In genomic region chr16:77434365-77435239, GRCh38 we compare ENCODE assay signal across 16 cellular contexts. TPM values are rescaled to one million over a fixed set of nuclear protein-coding genes. Genes with fewer than 3 reads are reported as not detected.
DNase-seq lines count a peak whose midpoint lies in the region; ATAC-seq and TF ChIP-seq lines count a peak whose summit lies in the region.
"Had no signal": no experiment of that assay in that cellular context is flagged by ENCODE, and none has a peak within 500 bp of the region (broad histone marks: within the 10 kb centered on the region; RNA-seq: fewer than 3 reads in every experiment).

Gene ADAMTS18 (minus strand): TSS chr16:77435034. CDS start chr16:77434695, 339 bp downstream.

- H3K4me1 ChIP-seq in HUES64 (ENCODE audit: insufficient read depth, low read length), result peaks cover 4% of the 10 kb centered on the region; the same call in 1 of the 2 replicates
- H3K4me1 ChIP-seq: gastroesophageal sphincter had no signal

- H3K27ac ChIP-seq in HUES64 (ENCODE audit: low read depth, low read length), result no peak within 1 kb of the TSS
- peak within 1 kb of the TSS in 12 of 59 donors; percentile 10 to 93 (median 40) for H3K27ac ChIP-seq in dorsolateral prefrontal cortex
- H3K27ac ChIP-seq: gastroesophageal sphincter, GM23248, HL-60, stomach had no signal

- no peak for TF ChIP-seq CTCF in dorsolateral prefrontal cortex (IDR thresholded peaks at IDR 0.05 in 54 of 56, conservative IDR thresholded peaks at IDR 0.05 in 2 of 56; ENCODE audit: low read depth in 1 of 56, partially characterized antibody in 56 of 56)
- no peak for TF ChIP-seq CTCF in nephron progenitor cell (IDR thresholded peaks at IDR 0.05)

- no peaks in the 10 kb centered on the region for H3K36me3 Mint-ChIP-seq in nephron progenitor cell (ENCODE audit: low read depth)

- peak within 1 kb of the TSS; percentile 27; the same call in 1 of the 2 replicates for H3K9ac ChIP-seq in HUES64 (ENCODE audit: low read depth, low read length)
- H3K9ac ChIP-seq: GM23248 had no signal

- no peaks in the 10 kb centered on the region for H3K36me3 ChIP-seq in HUES64 (ENCODE audit: insufficient read depth, low read length)
- H3K36me3 ChIP-seq: gastroesophageal sphincter, stomach had no signal

- H3K4me3 ChIP-seq in HUES64 (ENCODE audit: low read length) (peak within 1 kb of the TSS; percentile 62), dorsolateral prefrontal cortex (peak within 1 kb of the TSS in 53 of 59 donors; percentile 9 to 70 (median 45))
- H3K4me3 ChIP-seq: GM23248 had no signal

- DNase-seq in DMS79 (lab: John Stamatoyannopoulos, UW), result peak; percentile 24
- peak in 1 of 10 donors; percentile 48 for DNase-seq in dorsolateral prefrontal cortex
- DNase-seq in nephron progenitor cell, result peak; percentile 62
- DNase-seq in activated effector memory CD4-positive, alpha-beta T cell treated with Interleukin-2 at 50 U/mL for 16 hours, result no peak
- DNase-seq in GOT3 (lab: John Stamatoyannopoulos, UW), result no peak
- DNase-seq in SHP77 (lab: John Stamatoyannopoulos, UW), result no peak
- DNase-seq: activated CD8-positive, alpha-beta memory T cell treated with anti-CD3 and anti-CD28 coated beads, Interleukin-2, amount 50 U/mL, for 48 hours; central memory CD4-positive, alpha-beta T cell; DND-41; GM23248; stomach had no signal

- H3K27me3 ChIP-seq in HUES64 (ENCODE audit: insufficient read depth, low read length), result peaks cover 68% of the 10 kb centered on the region
- H3K27me3 ChIP-seq in dorsolateral prefrontal cortex, result peaks cover 0 to 75% (median 48%) of the 10 kb centered on the region in 45 donors

- ATAC-seq in HG02642 (IDR thresholded peaks at IDR 0.05; ENCODE audit: poor library complexity, unreplicated experiment), result no peak
- ATAC-seq: gastroesophageal sphincter had no signal

- H3K4me1 Mint-ChIP-seq in nephron progenitor cell, result peaks cover 72% of the 10 kb centered on the region

- peaks cover 74% of the 10 kb centered on the region for H3K27me3 Mint-ChIP-seq in nephron progenitor cell (ENCODE audit: low read depth, poor library complexity)

- H3K9me3 ChIP-seq in HUES64 (ENCODE audit: insufficient read depth, low read depth, low read length), result no peaks in the 10 kb centered on the region
- H3K9me3 ChIP-seq: gastroesophageal sphincter, stomach had no signal

- under 1% methylated on average over 102 of the region's 102 CpGs for WGBS in HUES64

- no peak within 1 kb of the TSS for H3K27ac Mint-ChIP-seq in nephron progenitor cell
- H3K27ac Mint-ChIP-seq: T-helper 1 cell treated with Interleukin-12 subunit alpha and Interleukin-12 subunit beta and Interleukin-4 antibody, amounts not matched to agents 30 μg/mL and 1 μg/mL, for 36 hours had no signal

- peak within 1 kb of the TSS; percentile 80 for H3K4me3 Mint-ChIP-seq in nephron progenitor cell
- H3K4me3 Mint-ChIP-seq: T-helper 1 cell treated with Interleukin-12 subunit alpha and Interleukin-12 subunit beta and Interleukin-4 antibody, amounts not matched to agents 30 μg/mL and 1 μg/mL, for 36 hours had no signal

- intact Hi-C loops in dorsolateral prefrontal cortex (cut with DNase I), result loop anchor here in 1 of 2 donors (5.0 kb wide), 2 partner anchors 148 to 197 kb away; no protein-coding TSS in a partner anchor

- H3K9me3 Mint-ChIP-seq in nephron progenitor cell, result no peaks in the 10 kb centered on the region
- H3K9me3 Mint-ChIP-seq: T-helper 1 cell treated with Interleukin-12 subunit alpha and Interleukin-12 subunit beta and Interleukin-4 antibody, amounts not matched to agents 30 μg/mL and 1 μg/mL, for 36 hours had no signal

RNA-seq across cellular contexts. Expression of gene ADAMTS18, which starts in this region (rescaled TPM):
- polyA plus RNA-seq in HUES64 (2013, experiment 1 of 2), result 0.75 TPM
- polyA plus RNA-seq in HUES64 (2013, experiment 2 of 2), result 0.19 TPM
- 10 to 100 TPM in 20 of 120 experiments, 1 to 10 TPM in 59, under 1 TPM in 27, not detected in 14; 0.09 to 50.7 (median 3.7) TPM for total RNA-seq in dorsolateral prefrontal cortex
- total RNA-seq: GM23248 had no signal
- polyA plus RNA-seq: GM23248, stomach had no signal

Comparison
In these comparisons a context has a peak if more than half of its experiments do, and no peak if none do; other contexts are left out.
1. DNase-seq: peak in DMS79 (single experiment) and nephron progenitor cell (single experiment); none in activated effector memory CD4-positive, alpha-beta T cell treated with Interleukin-2 at 50 U/mL for 16 hours (single experiment), GOT3 (single experiment) and SHP77 (0 of 2).